8 cellular contexts compared by ENCODE assay signal in genomic region chr1:217333939-217334338, GRCh38.
DNase-seq lines count a peak whose midpoint lies in the region; ATAC-seq, FAIRE-seq and TF ChIP-seq lines count a peak whose summit lies in the region.

No MANE protein-coding gene starts in this region.

- TF ChIP-seq EP300 in tibial nerve (IDR thresholded peaks at IDR 0.05), result no peak

- no peaks in the 10 kb centered on the region for H3K36me3 Mint-ChIP-seq in stimulated activated effector memory CD8-positive, alpha-beta T cell treated with anti-CD3 and anti-CD28 coated beads, Interleukin-12 subunit alpha, Interleukin-12 subunit beta, amount 100 ng/mL, for 72 hours

- ATAC-seq in HG03442 (IDR thresholded peaks at IDR 0.05; ENCODE audit: unreplicated experiment) (peak; percentile 84), PC-3 (peak; percentile 77)
- ATAC-seq in stimulated activated effector memory CD8-positive, alpha-beta T cell treated with anti-CD3 and anti-CD28 coated beads, Interleukin-12 subunit alpha, Interleukin-12 subunit beta, amount 100 ng/mL, for 72 hours, result no peak

- H3K27ac ChIP-seq in PC-3 (ENCODE audit: low read length), result no peak overlapping the region
- H3K27ac ChIP-seq in tibial nerve, result no peak overlapping the region

- H3K9me3 ChIP-seq in PC-3 (ENCODE audit: low read length), result no peaks in the 10 kb centered on the region
- peaks cover 0 to 3% (median 0%) of the 10 kb centered on the region in 4 donors for H3K9me3 ChIP-seq in tibial nerve

- 48 to 61% methylated on average over 6 of the region's 6 CpGs for WGBS in tibial nerve, 2 donors

- H3K4me3 ChIP-seq in PC-3 (ENCODE audit: low read length) (no peak overlapping the region), tibial nerve (no peak overlapping the region)

- peaks cover 8% of the 10 kb centered on the region for H3K9me3 Mint-ChIP-seq in stimulated activated effector memory CD8-positive, alpha-beta T cell treated with anti-CD3 and anti-CD28 coated beads, Interleukin-12 subunit alpha, Interleukin-12 subunit beta, amount 100 ng/mL, for 72 hours

- TF ChIP-seq CTCF in D721Med (IDR thresholded peaks at IDR 0.05; ENCODE audit: insufficient read depth, missing control alignments) (peak; percentile 87), PC-3 (conservative IDR thresholded peaks at IDR 0.05; ENCODE audit: low read depth, low read length) (peak; percentile 98), tibial nerve (IDR thresholded peaks at IDR 0.05) (peak in 4 of 5 experiments; percentile 8 to 30 (median 24))

- no peaks in the 10 kb centered on the region for H3F3A ChIP-seq in PC-3 (ENCODE audit: low read length, unreplicated experiment)

- no peak for TF ChIP-seq POLR2A in tibial nerve (IDR thresholded peaks at IDR 0.05)

- POLR2A ChIA-PET in PC-3 (lab: Charles Lee; ENCODE audit: unreplicated experiment), result no interaction called here

- no peak for FAIRE-seq in D721Med (lab: Jason Lieb, UNC)

- peak; percentile 27 for DNase-seq in D721Med (ENCODE audit: insufficient read length, low spot score)
- DNase-seq in GM19238 (ENCODE audit: insufficient read length, low spot score), result peak; percentile 14
- peak; percentile 89 for DNase-seq in PC-3
- peak; percentile 20 for DNase-seq in foreskin melanocyte
- DNase-seq in tibial nerve (ENCODE audit: low spot score in 2 of 2), result no peak
- DNase-seq in T1000 (lab: John Stamatoyannopoulos, UW), result no peak
- no peak for DNase-seq in stimulated activated effector memory CD8-positive, alpha-beta T cell treated with anti-CD3 and anti-CD28 coated beads, Interleukin-12 subunit alpha, Interleukin-12 subunit beta, amount 100 ng/mL, for 72 hours (ENCODE audit: low spot score in 2 of 2)

- peaks cover 5% of the 10 kb centered on the region; the same call in 1 of the 2 replicates for H3K27me3 ChIP-seq in PC-3 (ENCODE audit: low read length)
- H3K27me3 ChIP-seq in tibial nerve, result no peaks in the 10 kb centered on the region

- H3K4me1 ChIP-seq in PC-3 (ENCODE audit: insufficient read depth, low read length) (no peaks in the 10 kb centered on the region), tibial nerve (peaks cover 0 to 8% (median 0%) of the 10 kb centered on the region in 4 donors)

- no peaks in the 10 kb centered on the region for H3K36me3 ChIP-seq in PC-3 (ENCODE audit: low read depth, low read length)
- no peaks in the 10 kb centered on the region for H3K36me3 ChIP-seq in tibial nerve

- H2AFZ ChIP-seq in PC-3 (ENCODE audit: low read length), result no peak overlapping the region

- H4K20me1 ChIP-seq in PC-3 (ENCODE audit: low read length), result no peaks in the 10 kb centered on the region

- H3K79me2 ChIP-seq in PC-3 (ENCODE audit: low read length), result no peaks in the 10 kb centered on the region

- no peak overlapping the region for H3K27ac Mint-ChIP-seq in stimulated activated effector memory CD8-positive, alpha-beta T cell treated with anti-CD3 and anti-CD28 coated beads, Interleukin-12 subunit alpha, Interleukin-12 subunit beta, amount 100 ng/mL, for 72 hours

- H3K4me3 Mint-ChIP-seq in stimulated activated effector memory CD8-positive, alpha-beta T cell treated with anti-CD3 and anti-CD28 coated beads, Interleukin-12 subunit alpha, Interleukin-12 subunit beta, amount 100 ng/mL, for 72 hours, result no peak overlapping the region

- CTCF ChIA-PET in PC-3 (lab: Charles Lee), result interaction anchor here (0.6 to 1.1 kb wide), 5 partner anchors 304 to 732 kb away, joined by 3 to 8 read pairs (median 6); no protein-coding TSS in a partner anchor

- no peaks in the 10 kb centered on the region for H3K9me2 ChIP-seq in PC-3 (replicated peaks; ENCODE audit: low read length)

- intact Hi-C loops in PC-3 (cut with micrococcal nuclease), result loop anchor here (1.0 to 5.0 kb wide), 5 partner anchors 243 to 838 kb away; no protein-coding TSS in a partner anchor

- no peak overlapping the region for H3K4me2 ChIP-seq in PC-3 (ENCODE audit: low read length)

- no TSS peak for BruUV-seq in PC-3 (replicated peaks; lab: Mats Ljungman, UMichigan)

- no peaks in the 10 kb centered on the region for H3K4me1 Mint-ChIP-seq in stimulated activated effector memory CD8-positive, alpha-beta T cell treated with anti-CD3 and anti-CD28 coated beads, Interleukin-12 subunit alpha, Interleukin-12 subunit beta, amount 100 ng/mL, for 72 hours

- no peak overlapping the region for H3K9ac ChIP-seq in PC-3 (ENCODE audit: low read length)

Comparison
In these comparisons a context has a peak if more than half of its experiments do, and no peak if none do; other contexts are left out.
1. DNase-seq: peak in D721Med (single experiment), GM19238 (single experiment), PC-3 (single experiment) and foreskin melanocyte (single experiment); none in tibial nerve (0 of 2), T1000 (single experiment) and stimulated activated effector memory CD8-positive, alpha-beta T cell treated with anti-CD3 and anti-CD28 coated beads, Interleukin-12 subunit alpha, Interleukin-12 subunit beta, amount 100 ng/mL, for 72 hours (0 of 2).
2. CTCF ChIP-seq: peak in every context shown above with its lines; median percentile 98 in PC-3; 87 in D721Med; 24 in tibial nerve.